Comparison of ENCODE assay signal across 3 cellular contexts in genomic region chr1:214136336-214136735, GRCh38.
TF ChIP-seq lines count a peak whose summit lies in the region.

No MANE protein-coding gene starts in this region.

TF ChIP-seq in HepG2, 621 proteins besides CTCF, POLR2A, EP300 and RAD21:
- TF ChIP-seq CBX2 (IDR thresholded peaks at IDR 0.05; ENCODE audit: low read depth, low read length) (no peak), CBX2 (CRISPR knock-in tag; IDR thresholded peaks at IDR 0.05; ENCODE audit: low read depth) (no peak), HNRNPK (IDR thresholded peaks at IDR 0.05; ENCODE audit: low read depth, low read length, poor library complexity, severe bottlenecking) (peak; percentile 35), MTERF4 (CRISPR knock-in tag; IDR thresholded peaks at IDR 0.05) (no peak), MATR3 (CRISPR knock-in tag; IDR thresholded peaks at IDR 0.05) (no peak)

TF ChIP-seq in GM12878, 131 proteins besides CTCF, POLR2A, EP300 and RAD21:
- no peak for TF ChIP-seq EGR1 (IDR thresholded peaks at IDR 0.05; ENCODE audit: borderline replicate concordance in 1 of 2, low read depth in 2 of 2, low read length in 2 of 2)
- peak; percentile 26; the same call in 1 of the 2 replicates for TF ChIP-seq SPI1 (IDR thresholded peaks at IDR 0.05; ENCODE audit: borderline replicate concordance, insufficient read depth, low read depth, low read length)
- TF ChIP-seq ZNF384 (IDR thresholded peaks at IDR 0.05; ENCODE audit: borderline replicate concordance, low read depth, low read length): peak; percentile 78; the same call in 1 of the 2 replicates
- no peak for TF ChIP-seq CEBPB (IDR thresholded peaks at IDR 0.05; ENCODE audit: borderline replicate concordance in 1 of 2, low read depth in 2 of 2, low read length in 2 of 2)
- TF ChIP-seq NR2C1 (IDR thresholded peaks at IDR 0.05): no peak

TF ChIP-seq in WTC11, 78 proteins besides CTCF, POLR2A, EP300 and RAD21 (continued from another document):
- TF ChIP-seq ZNF281 (CRISPR knock-in tag; IDR thresholded peaks at IDR 0.05) (no peak), RORB (CRISPR knock-in tag; IDR thresholded peaks at IDR 0.05) (no peak), ELF4 (CRISPR knock-in tag; IDR thresholded peaks at IDR 0.05; ENCODE audit: low read depth) (no peak), CREB1 (CRISPR knock-in tag; IDR thresholded peaks at IDR 0.05) (no peak), NFATC4 (CRISPR knock-in tag; IDR thresholded peaks at IDR 0.05) (no peak), PRRX2 (CRISPR knock-in tag; IDR thresholded peaks at IDR 0.05) (no peak)
TF ChIP-seq in WTC11: peak in this region for 0.
